In the genomic region with DNA sequence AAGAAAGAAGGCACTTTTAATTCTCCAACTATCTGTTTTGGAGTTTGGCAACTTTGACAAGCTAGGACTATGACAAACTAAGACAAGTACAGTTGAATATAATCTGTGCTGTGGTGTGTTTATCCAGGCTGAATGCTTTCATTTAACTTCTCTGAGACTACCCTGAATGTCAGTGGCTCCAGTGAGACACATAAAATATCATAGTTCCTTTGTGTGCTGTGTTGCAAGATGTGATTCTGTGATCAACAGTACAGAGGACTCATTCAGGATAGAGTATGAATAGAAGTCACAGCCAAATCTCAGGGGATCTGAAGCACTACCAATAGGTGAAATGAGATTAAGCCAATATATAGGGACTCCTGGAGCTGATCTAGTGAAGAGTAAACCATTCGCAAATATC, we compare ENCODE assay signal across 32 cellular contexts.
"Had no signal": no experiment of that assay in that cellular context is flagged by ENCODE, and none has a peak within 500 bp of the region (broad histone marks: within the 10 kb centered on the region; RNA-seq: fewer than 3 reads in every experiment).

No MANE protein-coding gene starts in this region.

- H3K27ac Mint-ChIP-seq: naive thymus-derived CD8-positive, alpha-beta T cell; natural killer cell treated with Interleukin-12 subunit alpha and Interleukin-12 subunit beta and Interleukin-15 and Interleukin-18, amount 100 ng/mL, for 72 hours; progenitor cell of endocrine pancreas; stimulated activated memory B cell treated with anti-CD40 and anti-IgM and Interleukin-4, amounts not matched to agents 10 μg/mL and 1 μg/mL and 100 μg/mL, for 72 hours; type B pancreatic cell had no signal

- H2AFZ ChIP-seq: parathyroid adenoma had no signal

- H3K4me2 ChIP-seq: smooth muscle cell had no signal

- H3K9me3 ChIP-seq: ovary, psoas muscle, right lobe of liver, suprapubic skin, testis, tibial artery, transverse colon, upper lobe of right lung, uterus had no signal

- H3K36me3 ChIP-seq: ovary, right lobe of liver, spleen, suprapubic skin, tibial artery, transverse colon, upper lobe of right lung, uterus had no signal

- H3K79me2 ChIP-seq: parathyroid adenoma had no signal

- H3K4me3 ChIP-seq: ovary, psoas muscle, right lobe of liver, skin epidermis, smooth muscle cell, spleen, suprapubic skin, testis, tibial artery, transverse colon, upper lobe of right lung, uterus had no signal

- H3K9ac ChIP-seq: parathyroid adenoma had no signal

- ATAC-seq: naive thymus-derived CD8-positive, alpha-beta T cell; natural killer cell treated with Interleukin-12 subunit alpha and Interleukin-12 subunit beta and Interleukin-15 and Interleukin-18, amount 100 ng/mL, for 72 hours; psoas muscle; right cardiac atrium; right lobe of liver; stimulated activated memory B cell treated with anti-CD40 and anti-IgM and Interleukin-4, amounts not matched to agents 10 μg/mL and 1 μg/mL and 100 μg/mL, for 72 hours; stimulated activated naive CD8-positive, alpha-beta T cell treated with anti-CD3 and anti-CD28 coated beads, Interleukin-15, amount 100 ng/mL, for 72 hours; stimulated activated naive CD8-positive, alpha-beta T cell treated with anti-CD3 and anti-CD28 coated beads, Interleukin-15, Interleukin-2, amounts not matched to agents 100 U/mL and 50 U/mL, for 24 hours; upper lobe of right lung had no signal

- H3K4me1 Mint-ChIP-seq: naive thymus-derived CD8-positive, alpha-beta T cell; nephron progenitor cell; stimulated activated memory B cell treated with anti-CD40 and anti-IgM and Interleukin-4, amounts not matched to agents 10 μg/mL and 1 μg/mL and 100 μg/mL, for 72 hours; stimulated activated naive CD8-positive, alpha-beta T cell treated with anti-CD3 and anti-CD28 coated beads, Interleukin-15, amount 100 ng/mL, for 72 hours had no signal

- H3K27ac ChIP-seq: ovary, parathyroid adenoma, psoas muscle, right lobe of liver, skin epidermis, spleen, suprapubic skin, testis, tibial artery, transverse colon, upper lobe of right lung, uterus had no signal

- H3K27me3 ChIP-seq: ovary, right lobe of liver, spleen, suprapubic skin, testis, tibial artery, transverse colon, upper lobe of right lung, uterus had no signal

- H3K36me3 Mint-ChIP-seq: naive thymus-derived CD8-positive, alpha-beta T cell; stimulated activated memory B cell treated with anti-CD40 and anti-IgM and Interleukin-4, amounts not matched to agents 10 μg/mL and 1 μg/mL and 100 μg/mL, for 72 hours; type B pancreatic cell had no signal

- H3K4me3 Mint-ChIP-seq: naive thymus-derived CD8-positive, alpha-beta T cell; natural killer cell treated with Interleukin-12 subunit alpha and Interleukin-12 subunit beta and Interleukin-15 and Interleukin-18, amount 100 ng/mL, for 72 hours; nephron progenitor cell; neural crest cell; stimulated activated memory B cell treated with anti-CD40 and anti-IgM and Interleukin-4, amounts not matched to agents 10 μg/mL and 1 μg/mL and 100 μg/mL, for 72 hours; stimulated activated naive CD8-positive, alpha-beta T cell treated with anti-CD3 and anti-CD28 coated beads, Interleukin-15, amount 100 ng/mL, for 72 hours; type B pancreatic cell had no signal

- H3K27me3 Mint-ChIP-seq: naive thymus-derived CD8-positive, alpha-beta T cell; natural killer cell treated with Interleukin-12 subunit alpha and Interleukin-12 subunit beta and Interleukin-15 and Interleukin-18, amount 100 ng/mL, for 72 hours; progenitor cell of endocrine pancreas; stimulated activated memory B cell treated with anti-CD40 and anti-IgM and Interleukin-4, amounts not matched to agents 10 μg/mL and 1 μg/mL and 100 μg/mL, for 72 hours; stimulated activated naive CD8-positive, alpha-beta T cell treated with anti-CD3 and anti-CD28 coated beads, Interleukin-15, amount 100 ng/mL, for 72 hours; type B pancreatic cell had no signal

- H3K9me3 Mint-ChIP-seq: nephron progenitor cell, neural crest cell, type B pancreatic cell had no signal

- DNase-seq: naive thymus-derived CD8-positive, alpha-beta T cell; nephron progenitor cell; occipital lobe; ovary; posterior cingulate gyrus; psoas muscle; right cardiac atrium; right lobe of liver; spleen; stimulated activated CD4-positive, alpha-beta T cell treated with anti-CD3 and anti-CD28 coated beads, Interleukin-12 subunit alpha, Interleukin-12 subunit beta, amount 100 ng/mL, for 4 hours; stimulated activated CD4-positive, alpha-beta T cell treated with anti-CD3 and anti-CD28 coated beads, Interleukin-1b, Interleukin-23, amount 100 ng/mL, for 48 hours; stimulated activated CD4-positive, alpha-beta T cell treated with anti-CD3 and anti-CD28 coated beads, Interleukin-4, amount 100 ng/mL, for 1 hour; stimulated activated CD4-positive, alpha-beta T cell treated with anti-CD3 and anti-CD28 coated beads, Interleukin-4, amount 100 ng/mL, for 4 hours; stimulated activated CD8-positive, alpha-beta memory T cell treated with anti-CD3 and anti-CD28 coated beads, Interleukin-4, amount 100 ng/mL, for 48 hours; stimulated activated naive CD4-positive, alpha-beta T cell; stimulated activated naive CD8-positive, alpha-beta T cell treated with anti-CD3 and anti-CD28 coated beads, Interleukin-15, amount 100 ng/mL, for 72 hours; stimulated activated naive CD8-positive, alpha-beta T cell treated with anti-CD3 and anti-CD28 coated beads, Interleukin-15, Interleukin-2, amounts not matched to agents 100 U/mL and 50 U/mL, for 24 hours; substantia nigra; testis; tibial artery; transverse colon; upper lobe of right lung; uterus had no signal
